Comparison of ENCODE assay signal across 13 cellular contexts in genomic region chr3:23435318-23435717, GRCh38.
DNase-seq lines count a peak whose midpoint lies in the region; ATAC-seq and TF ChIP-seq lines count a peak whose summit lies in the region.
"Had no signal": no experiment of that assay in that cellular context is flagged by ENCODE, and none has a peak within 500 bp of the region (broad histone marks: within the 10 kb centered on the region; RNA-seq: fewer than 3 reads in every experiment).

No MANE protein-coding gene starts in this region.

- DNase-seq in ELF-1 (ENCODE audit: low read depth, low spot score) = peak; percentile 18
- no peak for DNase-seq in HCT116 (ENCODE audit: low read depth, low spot score)
- DNase-seq in SJCRH30 = peak; percentile 15 to 36
- DNase-seq in iPS-NIHi7 (ENCODE audit: extremely low spot score) = peak; percentile 41
- no peak for DNase-seq in medulla oblongata (ENCODE audit: extremely low spot score)
- no peak for DNase-seq in aorta
- DNase-seq: activated T-cell treated with anti-CD3 and anti-CD28 coated beads, Interleukin-2, amount 50 U/mL, for 48 hours; BE2C; GOT3; mammary epithelial cell; MM.1S; substantia nigra had no signal

- RAD21 ChIA-PET in HCT116 (lab: Charles Lee; ENCODE audit: low non-redundant PET in 1 of 2, low total read pairs in 2 of 2, uncharacterized antibody in 2 of 2, unreplicated experiment in 2 of 2) = no interaction called here

- no peaks in the 10 kb centered on the region for H3K9me3 ChIP-seq in HCT116 (ENCODE audit: control insufficient read depth in 1 of 2, insufficient read depth in 1 of 2, low read depth in 1 of 2, low read length in 2 of 2)
- no peaks in the 10 kb centered on the region for H3K9me3 ChIP-seq in SJCRH30 (replicated peaks)
- no peaks in the 10 kb centered on the region for H3K9me3 ChIP-seq in aorta (ENCODE audit: control insufficient read depth, low read length)
- H3K9me3 ChIP-seq: BE2C had no signal

- H3K4me3 ChIP-seq in HCT116 (replicated peaks in 1 of 2; ENCODE audit: low read depth in 1 of 2, low read length in 2 of 2) = no peak overlapping the region
- H3K4me3 ChIP-seq in SJCRH30 = no peak overlapping the region
- H3K4me3 ChIP-seq in aorta (ENCODE audit: low read length in 2 of 2) = no peak overlapping the region

- no peak for TF ChIP-seq RAD21 in HCT116 (IDR thresholded peaks at IDR 0.05; ENCODE audit: low read depth)

- ATAC-seq in HCT116 = peak; percentile 61; the same call in 1 of the 2 replicates
- no peak for ATAC-seq in aorta (ENCODE audit: low FRiP score)
- no peak for ATAC-seq in GM21423 (IDR thresholded peaks at IDR 0.05; ENCODE audit: unreplicated experiment)

- no peak for TF ChIP-seq CTCF in HCT116 (IDR thresholded peaks at IDR 0.05 in 2 of 3, conservative IDR thresholded peaks at IDR 0.05 in 1 of 3; ENCODE audit: borderline replicate concordance in 1 of 3, insufficient read depth in 1 of 3, low read depth in 2 of 3, low read length in 2 of 3)

- no peak for TF ChIP-seq POLR2A in HCT116 (IDR thresholded peaks at IDR 0.05; ENCODE audit: borderline replicate concordance, extremely low read depth, insufficient read depth, insufficient read length)

- H3K9ac ChIP-seq in HCT116 (ENCODE audit: low read length) = no peak overlapping the region

- H3K4me1 ChIP-seq in HCT116 (ENCODE audit: control insufficient read depth in 1 of 2, insufficient read depth in 2 of 2, low read length in 2 of 2) (no peaks in the 10 kb centered on the region), SJCRH30 (peaks cover 4% of the 10 kb centered on the region; the same call in 1 of the 2 replicates), aorta (ENCODE audit: control insufficient read depth in 1 of 2, insufficient read depth in 2 of 2, low read length in 2 of 2) (peaks cover 0 to 4% of the 10 kb centered on the region in 2 donors)
- H3K4me1 ChIP-seq: BE2C had no signal

- H3K36me3 ChIP-seq in HCT116 (ENCODE audit: control insufficient read depth in 1 of 2, insufficient read depth in 2 of 2, low read length in 2 of 2) (no peaks in the 10 kb centered on the region), SJCRH30 (no peaks in the 10 kb centered on the region), aorta (ENCODE audit: control insufficient read depth in 1 of 2, insufficient read depth in 2 of 2, low read length in 1 of 2) (no peaks in the 10 kb centered on the region)
- H3K36me3 ChIP-seq: BE2C had no signal

- POLR2A ChIA-PET in HCT116 (lab: Charles Lee) = no interaction called here

- no peak overlapping the region for H3K27ac ChIP-seq in HCT116 (ENCODE audit: low read depth, low read length)
- no peak overlapping the region for H3K27ac ChIP-seq in SJCRH30
- H3K27ac ChIP-seq in aorta (ENCODE audit: low read depth in 1 of 2, low read length in 2 of 2) = no peak overlapping the region

- no peaks in the 10 kb centered on the region for H3K27me3 ChIP-seq in HCT116 (ENCODE audit: insufficient read depth, low read length)
- no peaks in the 10 kb centered on the region for H3K27me3 ChIP-seq in SJCRH30
- H3K27me3 ChIP-seq in aorta (ENCODE audit: control insufficient read depth in 1 of 2, insufficient read depth in 2 of 2, low read length in 1 of 2) = no peaks in the 10 kb centered on the region
- H3K27me3 ChIP-seq: BE2C had no signal

- intact Hi-C loops in HCT116 (cut with micrococcal nuclease) (no loop called here), aorta (cut with DNase I) (no loop called here)

- 96 to 98% methylated on average over 2 of the region's 2 CpGs for WGBS in aorta, 2 donors

- H3K9me2 ChIP-seq in HCT116 (ENCODE audit: insufficient read depth) = no peaks in the 10 kb centered on the region

- CTCF ChIA-PET in HCT116 (lab: Charles Lee) = no interaction called here

- H2AFZ ChIP-seq in HCT116 (ENCODE audit: low read depth, low read length, poor library complexity, severe bottlenecking) = no peak overlapping the region

- H3K79me2 ChIP-seq in HCT116 (ENCODE audit: insufficient read depth, low read length) = no peaks in the 10 kb centered on the region

- no peaks in the 10 kb centered on the region for H4K20me1 ChIP-seq in HCT116 (ENCODE audit: insufficient read depth)

- no peak overlapping the region for H3K4me2 ChIP-seq in HCT116 (ENCODE audit: low read length)

- BruUV-seq in HCT116 (replicated peaks; lab: Mats Ljungman, UMichigan) = no TSS peak

TF ChIP-seq in HCT116, 20 proteins besides CTCF, POLR2A, EP300 and RAD21:
- no peak for TF ChIP-seq ZFX (IDR thresholded peaks at IDR 0.05)
- TF ChIP-seq SIN3A (IDR thresholded peaks at IDR 0.05; ENCODE audit: low read depth) = no peak
- no peak for TF ChIP-seq TCF7L2 (IDR thresholded peaks at IDR 0.05; ENCODE audit: borderline replicate concordance, extremely low read depth, insufficient read depth, insufficient read length)
- no peak for TF ChIP-seq ATF3 (IDR thresholded peaks at IDR 0.05)
- TF ChIP-seq FOSL1 (IDR thresholded peaks at IDR 0.05; ENCODE audit: low read depth) = no peak
- no peak for TF ChIP-seq REST (IDR thresholded peaks at IDR 0.05; ENCODE audit: low read depth)
- TF ChIP-seq YY1 (IDR thresholded peaks at IDR 0.05; ENCODE audit: extremely low read depth, insufficient replicate concordance, low read depth, low read length) = no peak
- TF ChIP-seq EGR1 (IDR thresholded peaks at IDR 0.05; ENCODE audit: low read depth) = no peak
- TF ChIP-seq EZH2 (IDR thresholded peaks at IDR 0.05) = no peak
- TF ChIP-seq ZNF274 (IDR thresholded peaks at IDR 0.05; ENCODE audit: low read depth, low read length) = no peak
- TF ChIP-seq, protein P1, sequence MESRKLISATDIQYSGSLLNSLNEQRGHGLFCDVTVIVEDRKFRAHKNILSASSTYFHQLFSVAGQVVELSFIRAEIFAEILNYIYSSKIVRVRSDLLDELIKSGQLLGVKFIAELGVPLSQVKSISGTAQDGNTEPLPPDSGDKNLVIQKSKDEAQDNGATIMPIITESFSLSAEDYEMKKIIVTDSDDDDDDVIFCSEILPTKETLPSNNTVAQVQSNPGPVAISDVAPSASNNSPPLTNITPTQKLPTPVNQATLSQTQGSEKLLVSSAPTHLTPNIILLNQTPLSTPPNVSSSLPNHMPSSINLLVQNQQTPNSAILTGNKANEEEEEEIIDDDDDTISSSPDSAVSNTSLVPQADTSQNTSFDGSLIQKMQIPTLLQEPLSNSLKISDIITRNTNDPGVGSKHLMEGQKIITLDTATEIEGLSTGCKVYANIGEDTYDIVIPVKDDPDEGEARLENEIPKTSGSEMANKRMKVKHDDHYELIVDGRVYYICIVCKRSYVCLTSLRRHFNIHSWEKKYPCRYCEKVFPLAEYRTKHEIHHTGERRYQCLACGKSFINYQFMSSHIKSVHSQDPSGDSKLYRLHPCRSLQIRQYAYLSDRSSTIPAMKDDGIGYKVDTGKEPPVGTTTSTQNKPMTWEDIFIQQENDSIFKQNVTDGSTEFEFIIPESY (IDR thresholded peaks at IDR 0.05; ENCODE audit: extremely low read depth, insufficient replicate concordance, low read length) = no peak
- TF ChIP-seq ELF1 (IDR thresholded peaks at IDR 0.05; ENCODE audit: borderline replicate concordance, low read depth) = no peak
TF ChIP-seq in HCT116: peak in this region for 0.

Comparison
In these comparisons a context has a peak if more than half of its experiments do, and no peak if none do; other contexts are left out.
1. DNase-seq: peak in ELF-1 (single experiment), SJCRH30 (2 of 2) and iPS-NIHi7 (single experiment); none in HCT116 (single experiment), medulla oblongata (single experiment) and aorta (0 of 2).